8 cellular contexts compared by ENCODE assay signal in genomic region chr2:216516730-216517350, GRCh38. TPM values are rescaled to one million over a fixed set of nuclear protein-coding genes. Genes with fewer than 3 reads are reported as not detected.
DNase-seq lines count a peak whose midpoint lies in the region; ATAC-seq, FAIRE-seq and TF ChIP-seq lines count a peak whose summit lies in the region.

No MANE protein-coding gene starts in this region.

- TF ChIP-seq CTCF in heart left ventricle (IDR thresholded peaks at IDR 0.05): peak; percentile 54 to 85 (median 80)
- TF ChIP-seq CTCF in ascending aorta (IDR thresholded peaks at IDR 0.05): peak; percentile 68 to 84 (median 72)
- TF ChIP-seq CTCF in kidney (IDR thresholded peaks at IDR 0.05; ENCODE audit: borderline replicate concordance, extremely low read depth, insufficient read depth): peak; percentile 65

- CTCF ChIA-PET in activated CD4-positive, alpha-beta memory T cell treated with anti-CD3 and anti-CD28 coated beads, Interleukin-2, amount 10 ng/mL, durations not matched to agents 7 days and 5 days (lab: Charles Lee): interaction anchor here (1.1 to 7.5 kb wide), 5 partner anchors 18 to 151 kb away, joined by 3 to 99 read pairs (median 9); partner anchors contain the start of genes RPL37A and SMARCAL1

- H3K9me3 ChIP-seq in heart left ventricle: no peaks in the 10 kb centered on the region
- H3K9me3 ChIP-seq in ascending aorta: no peaks in the 10 kb centered on the region
- no peaks in the 10 kb centered on the region for H3K9me3 ChIP-seq in kidney (ENCODE audit: control insufficient read depth in 1 of 2, low read length in 2 of 2)

- H3K4me1 ChIP-seq in heart left ventricle: peaks cover 0 to 14% (median 6%) of the 10 kb centered on the region in 12 donors
- peaks cover 0 to 10% of the 10 kb centered on the region in 2 donors for H3K4me1 ChIP-seq in ascending aorta
- no peaks in the 10 kb centered on the region for H3K4me1 ChIP-seq in kidney (ENCODE audit: control insufficient read depth in 1 of 2, insufficient read depth in 1 of 2, low read depth in 1 of 2, low read length in 2 of 2)

- H3K4me1 Mint-ChIP-seq in activated CD4-positive, alpha-beta memory T cell treated with anti-CD3 and anti-CD28 coated beads, Interleukin-2, amount 10 ng/mL, durations not matched to agents 7 days and 5 days: no peaks in the 10 kb centered on the region

- H3K27me3 ChIP-seq in heart left ventricle (no peaks in the 10 kb centered on the region), ascending aorta (no peaks in the 10 kb centered on the region)

- no peak overlapping the region for H3K9ac ChIP-seq in kidney (ENCODE audit: low read length in 2 of 2)

- H3K27ac ChIP-seq in heart left ventricle (no peak overlapping the region), ascending aorta (no peak overlapping the region), kidney (ENCODE audit: low read depth in 2 of 2, low read length in 2 of 2) (no peak overlapping the region)

- no peaks in the 10 kb centered on the region for H3K27me3 Mint-ChIP-seq in activated CD4-positive, alpha-beta memory T cell treated with anti-CD3 and anti-CD28 coated beads, Interleukin-2, amount 10 ng/mL, durations not matched to agents 7 days and 5 days

- 46 to 51% (median 48%) methylated on average over 2 of the region's 2 CpGs for WGBS in heart left ventricle, 4 donors

- POLR2A ChIA-PET in activated CD4-positive, alpha-beta memory T cell treated with anti-CD3 and anti-CD28 coated beads, Interleukin-2, amount 10 ng/mL, durations not matched to agents 7 days and 5 days (lab: Charles Lee): no interaction called here

- H3K27ac Mint-ChIP-seq in activated CD4-positive, alpha-beta memory T cell treated with anti-CD3 and anti-CD28 coated beads, Interleukin-2, amount 10 ng/mL, durations not matched to agents 7 days and 5 days: no peak overlapping the region

- peak in 1 of 4 donors; percentile 26 for ATAC-seq in heart left ventricle
- no peak for ATAC-seq in HG03439 (IDR thresholded peaks at IDR 0.05; ENCODE audit: unreplicated experiment)

- intact Hi-C loops in heart left ventricle (cut with DNase I): loop anchor here (1.0 to 10.0 kb wide), 10 partner anchors 149 to 1240 kb away; no protein-coding TSS in a partner anchor
- intact Hi-C loops in cardiac septum (cut with DNase I): loop anchor here (5.0 kb wide), 3 partner anchors 995 to 1240 kb away; no protein-coding TSS in a partner anchor
- intact Hi-C loops in ascending aorta (cut with DNase I): loop anchor here (5.0 kb wide), 2 partner anchors 995 to 1195 kb away; no protein-coding TSS in a partner anchor
- intact Hi-C loops in kidney (cut with DNase I): loop anchor here (5.0 to 10.0 kb wide), 2 partner anchors 150 to 1238 kb away; no protein-coding TSS in a partner anchor

- FAIRE-seq in kidney (lab: Jason Lieb, UNC): peak; percentile 59
- no peak for FAIRE-seq in GM19239 (lab: Jason Lieb, UNC)

- no peaks in the 10 kb centered on the region for H3K36me3 Mint-ChIP-seq in activated CD4-positive, alpha-beta memory T cell treated with anti-CD3 and anti-CD28 coated beads, Interleukin-2, amount 10 ng/mL, durations not matched to agents 7 days and 5 days (ENCODE audit: low read depth)

- H3K4me3 ChIP-seq in heart left ventricle: no peak overlapping the region
- no peak overlapping the region for H3K4me3 ChIP-seq in ascending aorta
- no peak overlapping the region for H3K4me3 ChIP-seq in kidney (ENCODE audit: low read length in 2 of 2)

- TF ChIP-seq POLR2A in heart left ventricle (IDR thresholded peaks at IDR 0.05): no peak

- DNase-seq in heart left ventricle: no peak
- DNase-seq in cardiac septum (ENCODE audit: low spot score): no peak
- DNase-seq in NCI-H2171 (lab: John Stamatoyannopoulos, UW): peak; percentile 35
- no peak for DNase-seq in ascending aorta (ENCODE audit: low spot score in 2 of 2)
- DNase-seq in kidney: no peak
- no peak for DNase-seq in activated CD4-positive, alpha-beta memory T cell treated with anti-CD3 and anti-CD28 coated beads, Interleukin-2, amount 10 ng/mL, durations not matched to agents 7 days and 5 days
- no peak for DNase-seq in GM19239 (ENCODE audit: insufficient read length, low spot score)

- no peaks in the 10 kb centered on the region for H3K36me3 ChIP-seq in heart left ventricle
- no peaks in the 10 kb centered on the region for H3K36me3 ChIP-seq in ascending aorta
- H3K36me3 ChIP-seq in kidney (ENCODE audit: control insufficient read depth in 1 of 2, insufficient read depth in 2 of 2, low read length in 2 of 2): no peaks in the 10 kb centered on the region

- no peaks in the 10 kb centered on the region for H3K9me3 Mint-ChIP-seq in activated CD4-positive, alpha-beta memory T cell treated with anti-CD3 and anti-CD28 coated beads, Interleukin-2, amount 10 ng/mL, durations not matched to agents 7 days and 5 days

- H3K4me3 Mint-ChIP-seq in activated CD4-positive, alpha-beta memory T cell treated with anti-CD3 and anti-CD28 coated beads, Interleukin-2, amount 10 ng/mL, durations not matched to agents 7 days and 5 days: no peak overlapping the region

RNA-seq across cellular contexts. Expression of gene RPL37A, which starts 18.2 kb away (rescaled TPM):
- total RNA-seq in heart left ventricle (1,000 to 10,000 TPM in 7 of 9 donors, 100 to 1,000 TPM in 2; 602 to 2,166 (median 1,938) TPM), cardiac septum (1,531 TPM), ascending aorta (493 TPM), kidney (1,810 TPM)
- polyA plus RNA-seq in heart left ventricle (1,000 to 10,000 TPM; 3,067 to 3,426 TPM), kidney (ENCODE audit: insufficient read depth, low read depth, low replicate concordance) (4,316 TPM)
- 1,000 to 10,000 TPM; 2,149 to 2,170 TPM for total RNA-seq in activated CD4-positive, alpha-beta memory T cell treated with anti-CD3 and anti-CD28 coated beads, Interleukin-2, amount 10 ng/mL, durations not matched to agents 7 days and 5 days
